In the genomic region with DNA sequence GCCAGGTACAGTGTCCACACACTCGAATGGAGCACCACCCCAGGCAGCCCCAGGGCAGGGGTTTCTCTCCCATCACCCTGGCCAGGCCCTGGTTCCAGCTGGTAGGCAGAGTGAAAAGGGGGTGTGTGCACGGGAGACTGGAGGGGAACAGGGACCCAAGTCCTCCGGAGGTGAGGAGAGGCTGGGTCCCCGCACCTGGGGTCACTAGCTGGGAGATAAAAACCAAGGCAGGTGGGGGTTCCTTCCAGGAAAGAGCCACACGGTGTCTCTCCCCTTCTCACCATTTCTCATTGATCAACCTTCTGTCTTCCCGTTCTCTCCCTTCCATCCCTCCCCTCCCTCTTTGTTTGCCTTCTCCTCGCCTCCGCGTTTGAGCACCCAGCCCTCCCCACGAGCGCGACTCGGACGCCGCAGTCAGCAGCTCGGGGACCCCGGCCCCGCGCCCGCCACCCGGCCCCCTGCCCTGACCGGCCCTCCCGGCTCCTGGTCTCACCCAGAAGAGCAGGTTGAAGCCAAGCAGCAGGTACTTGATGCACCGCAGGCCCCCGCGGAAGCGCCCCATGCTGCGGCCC, we compare ENCODE assay signal across 9 cellular contexts. TPM values are rescaled to one million over a fixed set of nuclear protein-coding genes. Genes with fewer than 3 reads are reported as not detected.
DNase-seq lines count a peak whose midpoint lies in the region; ATAC-seq, FAIRE-seq and TF ChIP-seq lines count a peak whose summit lies in the region.
"Had no signal": no experiment of that assay in that cellular context is flagged by ENCODE, and none has a peak within 500 bp of the region (broad histone marks: within the 10 kb centered on the region; RNA-seq: fewer than 3 reads in every experiment).

No MANE protein-coding gene starts in this region.

- H3K27me3 ChIP-seq in bronchial epithelial cell (ENCODE audit: control insufficient read depth, insufficient read depth, low read length): no peaks in the 10 kb centered on the region
- no peaks in the 10 kb centered on the region for H3K27me3 ChIP-seq in lung (ENCODE audit: control insufficient read depth, insufficient read depth)
- H3K27me3 ChIP-seq in transverse colon: no peaks in the 10 kb centered on the region
- peaks cover 18% of the 10 kb centered on the region for H3K27me3 ChIP-seq in adrenal gland

- peaks cover 19% of the 10 kb centered on the region for H3K4me1 Mint-ChIP-seq in activated CD4-positive, alpha-beta T cell treated with anti-CD3 and anti-CD28 coated beads, Interleukin-2, amount 10 ng/mL, durations not matched to agents 24 days and 14 days

- no peaks in the 10 kb centered on the region for H3K9me3 Mint-ChIP-seq in activated CD4-positive, alpha-beta T cell treated with anti-CD3 and anti-CD28 coated beads, Interleukin-2, amount 10 ng/mL, durations not matched to agents 24 days and 14 days

- no peak for TF ChIP-seq CTCF in bronchial epithelial cell (IDR thresholded peaks at IDR 0.05; ENCODE audit: insufficient read depth, low read length, severe bottlenecking)
- TF ChIP-seq CTCF in lung (IDR thresholded peaks at IDR 0.05; ENCODE audit: control extremely low read depth, extremely low read depth): no peak
- no peak for TF ChIP-seq CTCF in transverse colon (IDR thresholded peaks at IDR 0.05)
- no peak for TF ChIP-seq CTCF in adrenal gland (IDR thresholded peaks at IDR 0.05)
- TF ChIP-seq CTCF in GM13977 (IDR thresholded peaks at IDR 0.05; ENCODE audit: extremely low read depth, insufficient read depth, missing control alignments): no peak

- H3K4me1 ChIP-seq in lung (ENCODE audit: control insufficient read depth in 2 of 2, insufficient read depth in 2 of 2, low read length in 2 of 2) (peaks cover 0 to 8% of the 10 kb centered on the region in 2 donors), transverse colon (peaks cover 0 to 24% (median 17%) of the 10 kb centered on the region in 4 donors), adrenal gland (replicated peaks in 1 of 2) (peaks cover 0 to 4% of the 10 kb centered on the region in 2 donors)

- TF ChIP-seq POLR2A in transverse colon (IDR thresholded peaks at IDR 0.05) (no peak), adrenal gland (IDR thresholded peaks at IDR 0.05) (no peak)

- 3 to 6% methylated on average over 28 of the region's 28 CpGs for WGBS in lung, 2 donors
- 5% methylated on average over 23 of the region's 28 CpGs; no CpG with 5 or more reads in 1 of the 2 donors for WGBS in transverse colon (ENCODE audit: low coverage in 1 of 2), 2 donors
- WGBS in adrenal gland, 4 donors: 6 to 7% (median 6%) methylated on average over 21 to 28 of the region's 28 CpGs

- peaks cover 0 to 1% of the 10 kb centered on the region in 2 donors for H3K9me3 ChIP-seq in lung (ENCODE audit: control insufficient read depth in 2 of 2, insufficient read depth in 1 of 2, low read length in 1 of 2)
- H3K9me3 ChIP-seq in transverse colon: no peaks in the 10 kb centered on the region
- H3K9me3 ChIP-seq in adrenal gland (replicated peaks in 1 of 3): no peaks in the 10 kb centered on the region

- TF ChIP-seq EP300 in transverse colon (IDR thresholded peaks at IDR 0.05; ENCODE audit: low read depth): no peak

- no peak overlapping the region for H3K27ac Mint-ChIP-seq in activated CD4-positive, alpha-beta T cell treated with anti-CD3 and anti-CD28 coated beads, Interleukin-2, amount 10 ng/mL, durations not matched to agents 24 days and 14 days

- no peaks in the 10 kb centered on the region for H3K36me3 ChIP-seq in bronchial epithelial cell (ENCODE audit: control insufficient read depth, insufficient read depth, low read length)
- no peaks in the 10 kb centered on the region for H3K36me3 ChIP-seq in lung (ENCODE audit: control insufficient read depth in 2 of 2, insufficient read depth in 2 of 2, low read length in 2 of 2)
- H3K36me3 ChIP-seq in transverse colon: no peaks in the 10 kb centered on the region
- H3K36me3 ChIP-seq in adrenal gland (replicated peaks in 1 of 2): no peaks in the 10 kb centered on the region

- FAIRE-seq in bronchial epithelial cell (lab: Jason Lieb, UNC): no peak

- H3K27ac ChIP-seq in lung (ENCODE audit: low read depth in 1 of 2, low read length in 1 of 2) (peak overlapping the region in 1 of 2 donors; percentile 55), transverse colon (peak overlapping the region; percentile 79 to 92 (median 86)), adrenal gland (no peak overlapping the region)
- H3K27ac ChIP-seq: KMS-11 had no signal

- H3K27me3 Mint-ChIP-seq in activated CD4-positive, alpha-beta T cell treated with anti-CD3 and anti-CD28 coated beads, Interleukin-2, amount 10 ng/mL, durations not matched to agents 24 days and 14 days: peaks cover 25% of the 10 kb centered on the region

- ATAC-seq in lung (ENCODE audit: insufficient read depth, low FRiP score) (no peak), GM18498 (IDR thresholded peaks at IDR 0.05; ENCODE audit: unreplicated experiment) (no peak)

- intact Hi-C loops in activated CD4-positive, alpha-beta T cell treated with anti-CD3 and anti-CD28 coated beads, Interleukin-2, amount 10 ng/mL, durations not matched to agents 24 days and 14 days (cut with micrococcal nuclease): loop anchor here (1.0 kb wide), 1 partner anchor 10 kb away; no protein-coding TSS in a partner anchor
- intact Hi-C loops in transverse colon (cut with DNase I; ENCODE audit: low total_unique reads): no loop called here
- intact Hi-C loops in adrenal gland (cut with DNase I): no loop called here

- no peaks in the 10 kb centered on the region for H3K36me3 Mint-ChIP-seq in activated CD4-positive, alpha-beta T cell treated with anti-CD3 and anti-CD28 coated beads, Interleukin-2, amount 10 ng/mL, durations not matched to agents 24 days and 14 days (ENCODE audit: low read depth)

- DNase-seq in activated CD4-positive, alpha-beta T cell treated with anti-CD3 and anti-CD28 coated beads, Interleukin-2, amount 10 ng/mL, durations not matched to agents 24 days and 14 days: no peak
- no peak for DNase-seq in activated CD4-positive, alpha-beta T cell treated with anti-CD3 and anti-CD28 coated beads for 1 hour
- DNase-seq in bronchial epithelial cell (ENCODE audit: low read depth): no peak
- DNase-seq in lung (ENCODE audit: low spot score): no peak
- DNase-seq in transverse colon: no peak
- no peak for DNase-seq in adrenal gland
- no peak for DNase-seq in GM13977 (ENCODE audit: low spot score)

- in situ Hi-C loops in transverse colon (cut with MboI; ENCODE audit: low pct_ligation_motif_present in 1 of 4, low pct_unique_long_range_greater_than_20kb in 1 of 4, low sequenced_read_pairs in 3 of 4): no loop called here
- in situ Hi-C loops in GM13977 (cut with MboI; ENCODE audit: low pct_unique_long_range_greater_than_20kb, low sequenced_read_pairs, unreplicated experiment): no loop called here

- peak overlapping the region; percentile 67 for H3K4me3 Mint-ChIP-seq in activated CD4-positive, alpha-beta T cell treated with anti-CD3 and anti-CD28 coated beads, Interleukin-2, amount 10 ng/mL, durations not matched to agents 24 days and 14 days

- H3K4me3 ChIP-seq in bronchial epithelial cell (ENCODE audit: low read depth, low read length) (peak overlapping the region; percentile 51), lung (peak overlapping the region; percentile 54), transverse colon (peak overlapping the region; percentile 47 to 79 (median 62)), adrenal gland (peak overlapping the region in 2 of 4 donors; percentile 4 to 58)

RNA-seq across cellular contexts. Expression of a gene that starts 0.3 kb away (rescaled TPM):
- 0.21 and 0.31 TPM in 2 replicates for total RNA-seq in activated CD4-positive, alpha-beta T cell treated with anti-CD3 and anti-CD28 coated beads, Interleukin-2, amount 10 ng/mL, durations not matched to agents 24 days and 14 days
- total RNA-seq in bronchial epithelial cell (0.13 and 0.26 TPM in 2 replicates), lung (10 to 100 TPM in 1 of 2 donors, 1 to 10 TPM in 1; 10.0 to 10.4 TPM), transverse colon (10 to 100 TPM; 10.8 to 16.4 (median 11.7) TPM), adrenal gland (1 to 10 TPM in 1 of 8 donors, under 1 TPM in 7; 0.28 to 1.4 (median 0.71) TPM)
- polyA plus RNA-seq in lung (1 to 10 TPM; 1.5 to 6.3 TPM), adrenal gland (1 to 10 TPM in 1 of 3 donors, under 1 TPM in 2; 0.38 to 1.5 (median 0.56) TPM)

RNA-seq across cellular contexts. Expression of a gene that starts 59.3 kb away (rescaled TPM):
- not detected in 2 replicates for total RNA-seq in activated CD4-positive, alpha-beta T cell treated with anti-CD3 and anti-CD28 coated beads, Interleukin-2, amount 10 ng/mL, durations not matched to agents 24 days and 14 days
- total RNA-seq in bronchial epithelial cell (not detected in 2 replicates), lung (not detected), transverse colon (not detected), adrenal gland (not detected)
- polyA plus RNA-seq in lung (not detected), adrenal gland (not detected)

Comparison
In these comparisons a context has a peak if more than half of its experiments do, and no peak if none do; other contexts are left out.
1. H3K27ac ChIP-seq: peak in transverse colon (4 of 4); none in adrenal gland (0 of 5).